ENCODE assay signal across 11 cellular contexts in the genomic region with DNA sequence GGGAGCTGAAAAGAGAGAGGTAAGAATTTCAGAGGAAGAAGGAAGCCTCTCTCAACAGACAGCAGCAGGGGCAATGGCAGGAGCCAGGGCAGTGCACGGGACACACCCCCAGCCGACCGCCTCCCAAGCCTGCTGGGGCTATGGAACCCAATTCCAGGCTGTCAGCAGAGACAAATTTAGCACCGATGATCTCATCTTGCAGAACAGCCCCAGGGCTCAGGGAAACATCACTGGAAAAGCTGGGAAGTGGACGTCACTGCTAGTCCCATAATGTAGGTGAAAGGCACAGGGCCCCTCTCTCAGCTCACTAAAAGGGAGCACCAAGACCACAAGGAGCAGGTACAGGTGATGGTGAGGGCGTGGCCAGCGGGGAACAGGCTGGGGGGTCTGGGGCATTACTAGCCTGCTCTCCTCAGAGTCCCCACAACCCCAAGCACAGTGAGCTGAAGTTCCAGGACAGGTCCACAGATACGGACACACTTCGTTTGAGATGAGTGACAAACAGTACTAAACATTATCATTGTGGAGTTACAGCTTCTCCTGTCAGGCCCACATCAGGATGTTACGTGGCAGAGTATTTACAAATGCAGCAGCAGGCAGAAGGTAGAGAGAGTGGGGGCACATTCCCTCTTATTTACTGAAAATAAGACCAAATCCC.
DNase-seq lines count a peak whose midpoint lies in the region; ATAC-seq and TF ChIP-seq lines count a peak whose summit lies in the region.
"Had no signal": no experiment of that assay in that cellular context is flagged by ENCODE, and none has a peak within 500 bp of the region (broad histone marks: within the 10 kb centered on the region; RNA-seq: fewer than 3 reads in every experiment).

No MANE protein-coding gene starts in this region.

- H3K4me3 ChIP-seq in osteoblast (ENCODE audit: insufficient read depth, low read length): no peak overlapping the region

- no peak overlapping the region for H2AFZ ChIP-seq in osteoblast (ENCODE audit: low read length)

- no peak for ATAC-seq in GM21447 (IDR thresholded peaks at IDR 0.05; ENCODE audit: unreplicated experiment)
- no peak for ATAC-seq in activated CD8-positive, alpha-beta T cell treated with anti-CD3 and anti-CD28 coated beads for 36 hours
- ATAC-seq in stimulated activated memory B cell treated with anti-CD40 and anti-IgM and Interleukin-4, amounts not matched to agents 10 μg/mL and 1 μg/mL and 100 μg/mL, for 72 hours: no peak

- intact Hi-C loops in activated CD8-positive, alpha-beta T cell treated with anti-CD3 and anti-CD28 coated beads for 36 hours (cut with micrococcal nuclease): no loop called here

- peaks cover 10% of the 10 kb centered on the region for H3K4me1 ChIP-seq in osteoblast (ENCODE audit: insufficient read depth, low read length)

- peaks cover 14% of the 10 kb centered on the region for H3K4me1 Mint-ChIP-seq in activated CD8-positive, alpha-beta T cell treated with anti-CD3 and anti-CD28 coated beads for 36 hours (ENCODE audit: low read depth)
- H3K4me1 Mint-ChIP-seq in stimulated activated memory B cell treated with anti-CD40 and anti-IgM and Interleukin-4, amounts not matched to agents 10 μg/mL and 1 μg/mL and 100 μg/mL, for 72 hours: no peaks in the 10 kb centered on the region

- H3K27me3 Mint-ChIP-seq in activated CD8-positive, alpha-beta T cell treated with anti-CD3 and anti-CD28 coated beads for 36 hours: no peaks in the 10 kb centered on the region
- peaks cover 49% of the 10 kb centered on the region for H3K27me3 Mint-ChIP-seq in stimulated activated memory B cell treated with anti-CD40 and anti-IgM and Interleukin-4, amounts not matched to agents 10 μg/mL and 1 μg/mL and 100 μg/mL, for 72 hours

- no peaks in the 10 kb centered on the region for H3K36me3 Mint-ChIP-seq in activated CD8-positive, alpha-beta T cell treated with anti-CD3 and anti-CD28 coated beads for 36 hours (ENCODE audit: low read depth)
- H3K36me3 Mint-ChIP-seq in stimulated activated memory B cell treated with anti-CD40 and anti-IgM and Interleukin-4, amounts not matched to agents 10 μg/mL and 1 μg/mL and 100 μg/mL, for 72 hours: no peaks in the 10 kb centered on the region

- DNase-seq in EH (ENCODE audit: low read depth) (peak; percentile 77), fibroblast of peridontal ligament (ENCODE audit: extremely low read depth) (peak; percentile 55), osteoblast (ENCODE audit: insufficient read length, low spot score, missing footprints) (no peak)
- DNase-seq in NK-92 treated with Interleukin-12 subunit alpha and Interleukin-12 subunit beta, amount 100 ng/mL, for 24 hours (lab: John Stamatoyannopoulos, UW): no peak
- no peak for DNase-seq in activated CD8-positive, alpha-beta T cell treated with anti-CD3 and anti-CD28 coated beads for 36 hours
- DNase-seq: hippocampal formation, IMR-90, NCI-H526 treated with DMSO at 0.1 percent for 48 hours had no signal

- peak overlapping the region; percentile 12 for H3K4me2 ChIP-seq in osteoblast (ENCODE audit: insufficient read depth, low read length)

- no peaks in the 10 kb centered on the region for H3K36me3 ChIP-seq in osteoblast (ENCODE audit: insufficient read depth, low read length)

- H3K4me3 Mint-ChIP-seq in activated CD8-positive, alpha-beta T cell treated with anti-CD3 and anti-CD28 coated beads for 36 hours: no peak overlapping the region
- H3K4me3 Mint-ChIP-seq in stimulated activated memory B cell treated with anti-CD40 and anti-IgM and Interleukin-4, amounts not matched to agents 10 μg/mL and 1 μg/mL and 100 μg/mL, for 72 hours: no peak overlapping the region

- no peaks in the 10 kb centered on the region for H4K20me1 ChIP-seq in osteoblast (ENCODE audit: insufficient read depth, low read length)

- H3K79me2 ChIP-seq in osteoblast (ENCODE audit: insufficient read depth, low read length): no peaks in the 10 kb centered on the region

- POLR2A ChIA-PET in activated CD8-positive, alpha-beta T cell treated with anti-CD3 and anti-CD28 coated beads for 36 hours (lab: Charles Lee): no interaction called here

- H3K9me3 ChIP-seq in osteoblast (ENCODE audit: low read depth, low read length): no peaks in the 10 kb centered on the region

- no peak overlapping the region for H3K27ac Mint-ChIP-seq in activated CD8-positive, alpha-beta T cell treated with anti-CD3 and anti-CD28 coated beads for 36 hours
- H3K27ac Mint-ChIP-seq in stimulated activated memory B cell treated with anti-CD40 and anti-IgM and Interleukin-4, amounts not matched to agents 10 μg/mL and 1 μg/mL and 100 μg/mL, for 72 hours: no peak overlapping the region

- CTCF ChIA-PET in activated CD8-positive, alpha-beta T cell treated with anti-CD3 and anti-CD28 coated beads for 36 hours (lab: Charles Lee): no interaction called here

- peaks cover 3% of the 10 kb centered on the region for H3K9me3 Mint-ChIP-seq in activated CD8-positive, alpha-beta T cell treated with anti-CD3 and anti-CD28 coated beads for 36 hours
- no peaks in the 10 kb centered on the region for H3K9me3 Mint-ChIP-seq in stimulated activated memory B cell treated with anti-CD40 and anti-IgM and Interleukin-4, amounts not matched to agents 10 μg/mL and 1 μg/mL and 100 μg/mL, for 72 hours

- no peak overlapping the region for H3K27ac ChIP-seq in osteoblast (ENCODE audit: low read depth, low read length)

- TF ChIP-seq CTCF in osteoblast (IDR thresholded peaks at IDR 0.05; ENCODE audit: extremely low read depth, low read depth, low read length): no peak
- TF ChIP-seq CTCF in activated CD8-positive, alpha-beta T cell treated with anti-CD3 and anti-CD28 coated beads for 36 hours (IDR thresholded peaks at IDR 0.05): no peak

- no peaks in the 10 kb centered on the region for H3K27me3 ChIP-seq in osteoblast (ENCODE audit: insufficient read depth, low read length)

TF ChIP-seq in PFSK-1, 5 proteins besides CTCF, POLR2A, EP300 and RAD21:
- TF ChIP-seq POLR2AphosphoS5 (IDR thresholded peaks at IDR 0.05; ENCODE audit: low read depth, low read length): no peak
- TF ChIP-seq FOXP2 (optimal IDR thresholded peaks at IDR 0.05; ENCODE audit: borderline replicate concordance, extremely low read depth, extremely low read length, insufficient read depth): peak; percentile 48
- 0 out of 2 replicates have a peak, but pooled peaks have one; percentile 33 for TF ChIP-seq SIN3A (IDR thresholded peaks at IDR 0.05; ENCODE audit: borderline replicate concordance, insufficient read depth, low read length)
- TF ChIP-seq TAF1 (IDR thresholded peaks at IDR 0.05; ENCODE audit: borderline replicate concordance, insufficient read depth, low read length): no peak
- TF ChIP-seq, protein P1, sequence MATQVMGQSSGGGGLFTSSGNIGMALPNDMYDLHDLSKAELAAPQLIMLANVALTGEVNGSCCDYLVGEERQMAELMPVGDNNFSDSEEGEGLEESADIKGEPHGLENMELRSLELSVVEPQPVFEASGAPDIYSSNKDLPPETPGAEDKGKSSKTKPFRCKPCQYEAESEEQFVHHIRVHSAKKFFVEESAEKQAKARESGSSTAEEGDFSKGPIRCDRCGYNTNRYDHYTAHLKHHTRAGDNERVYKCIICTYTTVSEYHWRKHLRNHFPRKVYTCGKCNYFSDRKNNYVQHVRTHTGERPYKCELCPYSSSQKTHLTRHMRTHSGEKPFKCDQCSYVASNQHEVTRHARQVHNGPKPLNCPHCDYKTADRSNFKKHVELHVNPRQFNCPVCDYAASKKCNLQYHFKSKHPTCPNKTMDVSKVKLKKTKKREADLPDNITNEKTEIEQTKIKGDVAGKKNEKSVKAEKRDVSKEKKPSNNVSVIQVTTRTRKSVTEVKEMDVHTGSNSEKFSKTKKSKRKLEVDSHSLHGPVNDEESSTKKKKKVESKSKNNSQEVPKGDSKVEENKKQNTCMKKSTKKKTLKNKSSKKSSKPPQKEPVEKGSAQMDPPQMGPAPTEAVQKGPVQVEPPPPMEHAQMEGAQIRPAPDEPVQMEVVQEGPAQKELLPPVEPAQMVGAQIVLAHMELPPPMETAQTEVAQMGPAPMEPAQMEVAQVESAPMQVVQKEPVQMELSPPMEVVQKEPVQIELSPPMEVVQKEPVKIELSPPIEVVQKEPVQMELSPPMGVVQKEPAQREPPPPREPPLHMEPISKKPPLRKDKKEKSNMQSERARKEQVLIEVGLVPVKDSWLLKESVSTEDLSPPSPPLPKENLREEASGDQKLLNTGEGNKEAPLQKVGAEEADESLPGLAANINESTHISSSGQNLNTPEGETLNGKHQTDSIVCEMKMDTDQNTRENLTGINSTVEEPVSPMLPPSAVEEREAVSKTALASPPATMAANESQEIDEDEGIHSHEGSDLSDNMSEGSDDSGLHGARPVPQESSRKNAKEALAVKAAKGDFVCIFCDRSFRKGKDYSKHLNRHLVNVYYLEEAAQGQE (IDR thresholded peaks at IDR 0.05; ENCODE audit: insufficient read depth in 1 of 2, low read depth in 2 of 2, low read length in 2 of 2): no peak

Comparison
In these comparisons a context has a peak if more than half of its experiments do, and no peak if none do; other contexts are left out.
1. DNase-seq: peak in EH (single experiment) and fibroblast of peridontal ligament (single experiment); none in osteoblast (single experiment), NK-92 treated with Interleukin-12 subunit alpha and Interleukin-12 subunit beta, amount 100 ng/mL, for 24 hours (single experiment) and activated CD8-positive, alpha-beta T cell treated with anti-CD3 and anti-CD28 coated beads for 36 hours (single experiment).